28 cellular contexts compared by ENCODE assay signal in genomic region chr6:131572686-131573415, GRCh38. TPM values are rescaled to one million over a fixed set of nuclear protein-coding genes. Genes with fewer than 3 reads are reported as not detected.
"Had no signal": no experiment of that assay in that cellular context is flagged by ENCODE, and none has a peak within 500 bp of the region (broad histone marks: within the 10 kb centered on the region; RNA-seq: fewer than 3 reads in every experiment).

Gene ARG1 (plus strand): TSS chr6:131573226. CDS start chr6:131573283, 57 bp downstream.

- H3K27me3 ChIP-seq: adrenal gland, foreskin keratinocyte, neural progenitor cell, pancreas, stomach, testis, upper lobe of left lung had no signal

- H3K4me3 ChIP-seq: adrenal gland, coronary artery, mucosa of descending colon, neural progenitor cell, pancreas, psoas muscle, stomach, testis, upper lobe of left lung had no signal

- H3K36me3 ChIP-seq: adrenal gland, neural progenitor cell, pancreas had no signal

- FAIRE-seq: bronchial epithelial cell, pancreas had no signal

- H3K4me1 ChIP-seq: adrenal gland, foreskin keratinocyte, neural progenitor cell, pancreas, psoas muscle, testis, upper lobe of left lung had no signal

- H3K4me2 ChIP-seq: neural progenitor cell had no signal

- H3K9ac ChIP-seq: neural progenitor cell had no signal

- H3K27ac ChIP-seq: adrenal gland, coronary artery, epithelial cell of prostate, foreskin keratinocyte, neural progenitor cell, pancreas, psoas muscle, stomach, testis had no signal

- H3K27ac Mint-ChIP-seq: activated CD4-positive, alpha-beta T cell treated with anti-CD3 and anti-CD28 coated beads for 36 hours; activated naive CD8-positive, alpha-beta T cell; activated T-helper 2 cell treated with anti-CD3 and anti-CD28 coated beads, Interferon-gamma antibody, Interleukin-2, Interleukin-4, amounts not matched to agents 10 μg/mL and 5 μg/mL and 100 μg/mL, durations not matched to agents 14 hours and 24 hours and 36 hours; neural progenitor cell; stimulated activated memory B cell treated with anti-CD40 and anti-IgM and Interleukin-4, amounts not matched to agents 10 μg/mL and 1 μg/mL and 100 μg/mL, for 72 hours; WTC11 had no signal

- H3K4me3 Mint-ChIP-seq: activated CD4-positive, alpha-beta T cell treated with anti-CD3 and anti-CD28 coated beads for 36 hours; activated naive CD8-positive, alpha-beta T cell; activated T-cell treated with anti-CD3 and anti-CD28 coated beads, Interleukin-2, amount 50 U/mL, for 4 hours; neural progenitor cell; stimulated activated memory B cell treated with anti-CD40 and anti-IgM and Interleukin-4, amounts not matched to agents 10 μg/mL and 1 μg/mL and 100 μg/mL, for 72 hours; WTC11 had no signal

- H3K9me3 Mint-ChIP-seq: activated T-cell treated with anti-CD3 and anti-CD28 coated beads, Interleukin-2, amount 50 U/mL, for 4 hours; activated T-helper 2 cell treated with anti-CD3 and anti-CD28 coated beads, Interferon-gamma antibody, Interleukin-2, Interleukin-4, amounts not matched to agents 10 μg/mL and 5 μg/mL and 100 μg/mL, durations not matched to agents 14 hours and 24 hours and 36 hours; neural progenitor cell; stimulated activated memory B cell treated with anti-CD40 and anti-IgM and Interleukin-4, amounts not matched to agents 10 μg/mL and 1 μg/mL and 100 μg/mL, for 72 hours; WTC11 had no signal

- H3K4me1 Mint-ChIP-seq: neural progenitor cell; stimulated activated memory B cell treated with anti-CD40 and anti-IgM and Interleukin-4, amounts not matched to agents 10 μg/mL and 1 μg/mL and 100 μg/mL, for 72 hours had no signal

- H3K36me3 Mint-ChIP-seq: WTC11 had no signal

- H2AFZ ChIP-seq: neural progenitor cell had no signal

- H3K27me3 Mint-ChIP-seq: activated CD4-positive, alpha-beta T cell treated with anti-CD3 and anti-CD28 coated beads for 36 hours; activated naive CD8-positive, alpha-beta T cell; stimulated activated memory B cell treated with anti-CD40 and anti-IgM and Interleukin-4, amounts not matched to agents 10 μg/mL and 1 μg/mL and 100 μg/mL, for 72 hours had no signal

- ATAC-seq: activated CD4-positive, alpha-beta T cell treated with anti-CD3 and anti-CD28 coated beads for 36 hours; activated T-cell treated with anti-CD3 and anti-CD28 coated beads, Interleukin-2, amount 50 U/mL, for 4 hours; foreskin keratinocyte; left ventricle myocardium superior; mucosa of descending colon; pancreas; psoas muscle; right cardiac atrium; stimulated activated memory B cell treated with anti-CD40 and anti-IgM and Interleukin-4, amounts not matched to agents 10 μg/mL and 1 μg/mL and 100 μg/mL, for 72 hours; WTC11 had no signal

- DNase-seq: activated CD4-positive, alpha-beta T cell treated with anti-CD3 and anti-CD28 coated beads for 36 hours; activated CD4-positive, alpha-beta T cell treated with anti-CD3 and anti-CD28 coated beads, Interleukin-2, amount 50 U/mL, for 4 hours; activated CD8-positive, alpha-beta memory T cell treated with anti-CD3 and anti-CD28 coated beads for 24 hours; activated CD8-positive, alpha-beta memory T cell treated with anti-CD3 and anti-CD28 coated beads, Interleukin-2, amount 50 U/mL, for 48 hours; activated naive CD4-positive, alpha-beta T cell; activated T-cell treated with anti-CD3 and anti-CD28 coated beads, Interleukin-2, amount 50 U/mL, for 4 hours; adrenal gland; foreskin keratinocyte; left ventricle myocardium superior; mesenchymal stem cell; mucosa of descending colon; pancreas; psoas muscle; right cardiac atrium; stimulated activated CD4-positive, alpha-beta T cell treated with anti-CD3 and anti-CD28 coated beads, Interleukin-15, amount 100 ng/mL, for 24 hours; stomach; T-helper 1 cell; testis; upper lobe of left lung had no signal

- H3K9me3 ChIP-seq: adrenal gland, mucosa of descending colon, pancreas, psoas muscle, stomach, testis, upper lobe of left lung had no signal

RNA-seq across cellular contexts. Expression of gene ARG1, which starts in this region (rescaled TPM):
- total RNA-seq: activated CD4-positive, alpha-beta T cell treated with anti-CD3 and anti-CD28 coated beads for 36 hours; activated T-helper 2 cell treated with anti-CD3 and anti-CD28 coated beads, Interferon-gamma antibody, Interleukin-2, Interleukin-4, amounts not matched to agents 10 μg/mL and 5 μg/mL and 100 μg/mL, durations not matched to agents 14 hours and 24 hours and 36 hours; bronchial epithelial cell; foreskin keratinocyte; glomerular endothelial cell; testis had no signal
- polyA plus RNA-seq: foreskin keratinocyte, right cardiac atrium had no signal
